Comparison of ENCODE assay signal across 1 cellular context in the genomic region with DNA sequence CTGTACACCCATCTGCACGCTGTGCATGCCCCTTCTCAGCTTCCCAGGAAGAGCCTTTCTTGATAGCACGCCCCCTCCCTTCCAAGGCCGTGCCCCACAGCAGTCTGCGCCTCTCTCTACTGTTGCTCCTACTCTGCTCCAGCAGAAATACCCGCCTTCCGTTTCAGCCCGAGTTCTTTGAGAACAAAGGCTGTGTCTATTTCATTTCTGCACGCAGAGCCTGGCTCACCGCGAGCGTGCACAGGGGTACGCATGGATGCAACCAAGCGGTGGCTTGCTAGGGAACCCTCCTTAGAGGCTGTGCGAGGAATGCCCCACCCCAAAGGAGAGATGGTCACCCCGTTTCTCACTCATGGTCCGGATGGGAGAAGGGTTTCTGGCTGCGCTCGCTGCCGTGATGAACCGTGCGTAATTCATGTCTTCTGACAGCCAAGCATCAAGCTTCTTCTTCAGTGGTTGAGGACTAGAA.
TF ChIP-seq lines count a peak whose summit lies in the region.

No MANE protein-coding gene starts in this region.

TF ChIP-seq in HepG2, 621 proteins besides CTCF, POLR2A, EP300 and RAD21 (continued from another document and continues in another):
- TF ChIP-seq, protein P1, sequence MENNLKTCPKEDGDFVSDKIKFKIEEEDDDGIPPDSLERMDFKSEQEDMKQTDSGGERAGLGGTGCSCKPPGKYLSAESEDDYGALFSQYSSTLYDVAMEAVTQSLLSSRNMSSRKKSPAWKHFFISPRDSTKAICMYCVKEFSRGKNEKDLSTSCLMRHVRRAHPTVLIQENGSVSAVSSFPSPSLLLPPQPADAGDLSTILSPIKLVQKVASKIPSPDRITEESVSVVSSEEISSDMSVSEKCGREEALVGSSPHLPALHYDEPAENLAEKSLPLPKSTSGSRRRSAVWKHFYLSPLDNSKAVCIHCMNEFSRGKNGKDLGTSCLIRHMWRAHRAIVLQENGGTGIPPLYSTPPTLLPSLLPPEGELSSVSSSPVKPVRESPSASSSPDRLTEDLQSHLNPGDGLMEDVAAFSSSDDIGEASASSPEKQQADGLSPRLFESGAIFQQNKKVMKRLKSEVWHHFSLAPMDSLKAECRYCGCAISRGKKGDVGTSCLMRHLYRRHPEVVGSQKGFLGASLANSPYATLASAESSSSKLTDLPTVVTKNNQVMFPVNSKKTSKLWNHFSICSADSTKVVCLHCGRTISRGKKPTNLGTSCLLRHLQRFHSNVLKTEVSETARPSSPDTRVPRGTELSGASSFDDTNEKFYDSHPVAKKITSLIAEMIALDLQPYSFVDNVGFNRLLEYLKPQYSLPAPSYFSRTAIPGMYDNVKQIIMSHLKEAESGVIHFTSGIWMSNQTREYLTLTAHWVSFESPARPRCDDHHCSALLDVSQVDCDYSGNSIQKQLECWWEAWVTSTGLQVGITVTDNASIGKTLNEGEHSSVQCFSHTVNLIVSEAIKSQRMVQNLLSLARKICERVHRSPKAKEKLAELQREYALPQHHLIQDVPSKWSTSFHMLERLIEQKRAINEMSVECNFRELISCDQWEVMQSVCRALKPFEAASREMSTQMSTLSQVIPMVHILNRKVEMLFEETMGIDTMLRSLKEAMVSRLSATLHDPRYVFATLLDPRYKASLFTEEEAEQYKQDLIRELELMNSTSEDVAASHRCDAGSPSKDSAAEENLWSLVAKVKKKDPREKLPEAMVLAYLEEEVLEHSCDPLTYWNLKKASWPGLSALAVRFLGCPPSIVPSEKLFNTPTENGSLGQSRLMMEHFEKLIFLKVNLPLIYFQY (CRISPR knock-in tag; IDR thresholded peaks at IDR 0.05; ENCODE audit: borderline replicate concordance), result no peak
- TF ChIP-seq, protein P2, sequence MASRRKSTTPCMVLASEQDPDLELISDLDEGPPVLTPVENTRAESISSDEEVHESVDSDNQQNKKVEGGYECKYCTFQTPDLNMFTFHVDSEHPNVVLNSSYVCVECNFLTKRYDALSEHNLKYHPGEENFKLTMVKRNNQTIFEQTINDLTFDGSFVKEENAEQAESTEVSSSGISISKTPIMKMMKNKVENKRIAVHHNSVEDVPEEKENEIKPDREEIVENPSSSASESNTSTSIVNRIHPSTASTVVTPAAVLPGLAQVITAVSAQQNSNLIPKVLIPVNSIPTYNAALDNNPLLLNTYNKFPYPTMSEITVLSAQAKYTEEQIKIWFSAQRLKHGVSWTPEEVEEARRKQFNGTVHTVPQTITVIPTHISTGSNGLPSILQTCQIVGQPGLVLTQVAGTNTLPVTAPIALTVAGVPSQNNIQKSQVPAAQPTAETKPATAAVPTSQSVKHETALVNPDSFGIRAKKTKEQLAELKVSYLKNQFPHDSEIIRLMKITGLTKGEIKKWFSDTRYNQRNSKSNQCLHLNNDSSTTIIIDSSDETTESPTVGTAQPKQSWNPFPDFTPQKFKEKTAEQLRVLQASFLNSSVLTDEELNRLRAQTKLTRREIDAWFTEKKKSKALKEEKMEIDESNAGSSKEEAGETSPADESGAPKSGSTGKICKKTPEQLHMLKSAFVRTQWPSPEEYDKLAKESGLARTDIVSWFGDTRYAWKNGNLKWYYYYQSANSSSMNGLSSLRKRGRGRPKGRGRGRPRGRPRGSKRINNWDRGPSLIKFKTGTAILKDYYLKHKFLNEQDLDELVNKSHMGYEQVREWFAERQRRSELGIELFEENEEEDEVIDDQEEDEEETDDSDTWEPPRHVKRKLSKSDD (CRISPR knock-in tag; IDR thresholded peaks at IDR 0.05; ENCODE audit: low read depth), result peak; percentile 24
- no peak for TF ChIP-seq ZNF776 (CRISPR knock-in tag; IDR thresholded peaks at IDR 0.05)
- no peak for TF ChIP-seq THAP7 (CRISPR knock-in tag; IDR thresholded peaks at IDR 0.05)
- TF ChIP-seq IKZF1 (IDR thresholded peaks at IDR 0.05), result no peak
- no peak for TF ChIP-seq JARID2 (CRISPR knock-in tag; IDR thresholded peaks at IDR 0.05; ENCODE audit: insufficient replicate concordance)
- TF ChIP-seq ZNF740 (CRISPR knock-in tag; IDR thresholded peaks at IDR 0.05), result no peak
- TF ChIP-seq, protein P3, sequence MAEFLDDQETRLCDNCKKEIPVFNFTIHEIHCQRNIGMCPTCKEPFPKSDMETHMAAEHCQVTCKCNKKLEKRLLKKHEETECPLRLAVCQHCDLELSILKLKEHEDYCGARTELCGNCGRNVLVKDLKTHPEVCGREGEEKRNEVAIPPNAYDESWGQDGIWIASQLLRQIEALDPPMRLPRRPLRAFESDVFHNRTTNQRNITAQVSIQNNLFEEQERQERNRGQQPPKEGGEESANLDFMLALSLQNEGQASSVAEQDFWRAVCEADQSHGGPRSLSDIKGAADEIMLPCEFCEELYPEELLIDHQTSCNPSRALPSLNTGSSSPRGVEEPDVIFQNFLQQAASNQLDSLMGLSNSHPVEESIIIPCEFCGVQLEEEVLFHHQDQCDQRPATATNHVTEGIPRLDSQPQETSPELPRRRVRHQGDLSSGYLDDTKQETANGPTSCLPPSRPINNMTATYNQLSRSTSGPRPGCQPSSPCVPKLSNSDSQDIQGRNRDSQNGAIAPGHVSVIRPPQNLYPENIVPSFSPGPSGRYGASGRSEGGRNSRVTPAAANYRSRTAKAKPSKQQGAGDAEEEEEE (CRISPR knock-in tag; IDR thresholded peaks at IDR 0.05; ENCODE audit: borderline replicate concordance), result no peak
- TF ChIP-seq, protein P4, sequence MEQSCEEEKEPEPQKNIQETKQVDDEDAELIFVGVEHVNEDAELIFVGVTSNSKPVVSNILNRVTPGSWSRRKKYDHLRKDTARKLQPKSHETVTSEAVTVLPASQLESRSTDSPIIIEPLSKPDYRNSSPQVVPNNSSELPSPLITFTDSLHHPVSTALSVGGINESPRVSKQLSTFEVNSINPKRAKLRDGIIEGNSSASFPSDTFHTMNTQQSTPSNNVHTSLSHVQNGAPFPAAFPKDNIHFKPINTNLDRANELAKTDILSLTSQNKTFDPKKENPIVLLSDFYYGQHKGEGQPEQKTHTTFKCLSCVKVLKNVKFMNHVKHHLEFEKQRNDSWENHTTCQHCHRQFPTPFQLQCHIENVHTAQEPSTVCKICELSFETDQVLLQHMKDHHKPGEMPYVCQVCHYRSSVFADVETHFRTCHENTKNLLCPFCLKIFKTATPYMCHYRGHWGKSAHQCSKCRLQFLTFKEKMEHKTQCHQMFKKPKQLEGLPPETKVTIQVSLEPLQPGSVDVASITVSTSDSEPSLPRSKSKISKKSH (CRISPR knock-in tag; IDR thresholded peaks at IDR 0.05; ENCODE audit: borderline replicate concordance), result 0 out of 2 replicates have a peak, but pooled peaks have one; percentile 19
- 0 out of 2 replicates have a peak, but pooled peaks have one; percentile 46 for TF ChIP-seq NCOA1 (CRISPR knock-in tag; IDR thresholded peaks at IDR 0.05)
- TF ChIP-seq ZNF564 (CRISPR knock-in tag; IDR thresholded peaks at IDR 0.05), result no peak
- TF ChIP-seq TBX3 (IDR thresholded peaks at IDR 0.05; ENCODE audit: borderline replicate concordance), result no peak
- no peak for TF ChIP-seq ZZZ3 (CRISPR knock-in tag; IDR thresholded peaks at IDR 0.05; ENCODE audit: borderline replicate concordance)
- no peak for TF ChIP-seq ZNF430 (CRISPR knock-in tag; IDR thresholded peaks at IDR 0.05)
- TF ChIP-seq E2F2 (CRISPR knock-in tag; IDR thresholded peaks at IDR 0.05; ENCODE audit: borderline replicate concordance), result no peak
- TF ChIP-seq NR2F1 (CRISPR knock-in tag; IDR thresholded peaks at IDR 0.05), result no peak
- no peak for TF ChIP-seq MNT (IDR thresholded peaks at IDR 0.05)
- TF ChIP-seq ZNF331 (CRISPR knock-in tag; IDR thresholded peaks at IDR 0.05), result no peak
- no peak for TF ChIP-seq GATAD1 (CRISPR knock-in tag; IDR thresholded peaks at IDR 0.05)
- TF ChIP-seq NCOA2 (CRISPR knock-in tag; IDR thresholded peaks at IDR 0.05), result no peak
- TF ChIP-seq, protein P5, sequence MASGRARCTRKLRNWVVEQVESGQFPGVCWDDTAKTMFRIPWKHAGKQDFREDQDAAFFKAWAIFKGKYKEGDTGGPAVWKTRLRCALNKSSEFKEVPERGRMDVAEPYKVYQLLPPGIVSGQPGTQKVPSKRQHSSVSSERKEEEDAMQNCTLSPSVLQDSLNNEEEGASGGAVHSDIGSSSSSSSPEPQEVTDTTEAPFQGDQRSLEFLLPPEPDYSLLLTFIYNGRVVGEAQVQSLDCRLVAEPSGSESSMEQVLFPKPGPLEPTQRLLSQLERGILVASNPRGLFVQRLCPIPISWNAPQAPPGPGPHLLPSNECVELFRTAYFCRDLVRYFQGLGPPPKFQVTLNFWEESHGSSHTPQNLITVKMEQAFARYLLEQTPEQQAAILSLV (CRISPR knock-in tag; IDR thresholded peaks at IDR 0.05; ENCODE audit: borderline replicate concordance), result 0 out of 2 replicates have a peak, but pooled peaks have one; percentile 22
- TF ChIP-seq, protein P6, sequence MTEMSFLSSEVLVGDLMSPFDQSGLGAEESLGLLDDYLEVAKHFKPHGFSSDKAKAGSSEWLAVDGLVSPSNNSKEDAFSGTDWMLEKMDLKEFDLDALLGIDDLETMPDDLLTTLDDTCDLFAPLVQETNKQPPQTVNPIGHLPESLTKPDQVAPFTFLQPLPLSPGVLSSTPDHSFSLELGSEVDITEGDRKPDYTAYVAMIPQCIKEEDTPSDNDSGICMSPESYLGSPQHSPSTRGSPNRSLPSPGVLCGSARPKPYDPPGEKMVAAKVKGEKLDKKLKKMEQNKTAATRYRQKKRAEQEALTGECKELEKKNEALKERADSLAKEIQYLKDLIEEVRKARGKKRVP (CRISPR knock-in tag; IDR thresholded peaks at IDR 0.05), result peak in 1 of 2 experiments; percentile 38; a peak in 1 of 4 replicates
- TF ChIP-seq, protein P7, sequence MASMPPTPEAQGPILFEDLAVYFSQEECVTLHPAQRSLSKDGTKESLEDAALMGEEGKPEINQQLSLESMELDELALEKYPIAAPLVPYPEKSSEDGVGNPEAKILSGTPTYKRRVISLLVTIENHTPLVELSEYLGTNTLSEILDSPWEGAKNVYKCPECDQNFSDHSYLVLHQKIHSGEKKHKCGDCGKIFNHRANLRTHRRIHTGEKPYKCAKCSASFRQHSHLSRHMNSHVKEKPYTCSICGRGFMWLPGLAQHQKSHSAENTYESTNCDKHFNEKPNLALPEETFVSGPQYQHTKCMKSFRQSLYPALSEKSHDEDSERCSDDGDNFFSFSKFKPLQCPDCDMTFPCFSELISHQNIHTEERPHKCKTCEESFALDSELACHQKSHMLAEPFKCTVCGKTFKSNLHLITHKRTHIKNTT (CRISPR knock-in tag; IDR thresholded peaks at IDR 0.05), result no peak
- peak; percentile 17; the same call in 1 of the 2 replicates for TF ChIP-seq SAP130 (CRISPR knock-in tag; IDR thresholded peaks at IDR 0.05; ENCODE audit: low read depth)
- TF ChIP-seq LCORL (IDR thresholded peaks at IDR 0.05), result no peak
- TF ChIP-seq LCORL (CRISPR knock-in tag; IDR thresholded peaks at IDR 0.05), result 0 out of 2 replicates have a peak, but pooled peaks have one; percentile 42
- TF ChIP-seq, protein P8, sequence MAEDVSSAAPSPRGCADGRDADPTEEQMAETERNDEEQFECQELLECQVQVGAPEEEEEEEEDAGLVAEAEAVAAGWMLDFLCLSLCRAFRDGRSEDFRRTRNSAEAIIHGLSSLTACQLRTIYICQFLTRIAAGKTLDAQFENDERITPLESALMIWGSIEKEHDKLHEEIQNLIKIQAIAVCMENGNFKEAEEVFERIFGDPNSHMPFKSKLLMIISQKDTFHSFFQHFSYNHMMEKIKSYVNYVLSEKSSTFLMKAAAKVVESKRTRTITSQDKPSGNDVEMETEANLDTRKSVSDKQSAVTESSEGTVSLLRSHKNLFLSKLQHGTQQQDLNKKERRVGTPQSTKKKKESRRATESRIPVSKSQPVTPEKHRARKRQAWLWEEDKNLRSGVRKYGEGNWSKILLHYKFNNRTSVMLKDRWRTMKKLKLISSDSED (CRISPR knock-in tag; IDR thresholded peaks at IDR 0.05), result no peak
- no peak for TF ChIP-seq SYNCRIP (IDR thresholded peaks at IDR 0.05; ENCODE audit: insufficient read depth, low read depth, low read length)
- no peak for TF ChIP-seq ZBTB20 (CRISPR knock-in tag; IDR thresholded peaks at IDR 0.05; ENCODE audit: borderline replicate concordance, low read depth)
- no peak for TF ChIP-seq ZNF580 (CRISPR knock-in tag; IDR thresholded peaks at IDR 0.05; ENCODE audit: borderline replicate concordance, low read depth)
- TF ChIP-seq ZNF589 (CRISPR knock-in tag; conservative IDR thresholded peaks at IDR 0.05), result peak; percentile 68; the same call in 1 of the 2 replicates
- no peak for TF ChIP-seq ZNF17 (CRISPR knock-in tag; IDR thresholded peaks at IDR 0.05)
- TF ChIP-seq RARG (CRISPR knock-in tag; IDR thresholded peaks at IDR 0.05; ENCODE audit: low read depth), result no peak
- no peak for TF ChIP-seq ZFX (CRISPR knock-in tag; IDR thresholded peaks at IDR 0.05; ENCODE audit: low read depth)
- TF ChIP-seq RFX1 (IDR thresholded peaks at IDR 0.05), result no peak
- no peak for TF ChIP-seq TBP (CRISPR knock-in tag; IDR thresholded peaks at IDR 0.05)
- no peak for TF ChIP-seq ZNF282 (IDR thresholded peaks at IDR 0.05; ENCODE audit: partially characterized antibody)
